ENCODE assay signal across 1 cellular context in genomic region chr9:136907011-136907914, GRCh38.
TF ChIP-seq lines count a peak whose summit lies in the region.

No MANE protein-coding gene starts in this region.

TF ChIP-seq in SK-N-SH, 30 proteins besides CTCF, POLR2A, EP300 and RAD21:
- TF ChIP-seq GATA2 (CRISPR knock-in tag; IDR thresholded peaks at IDR 0.05) (no peak), TCF12 (IDR thresholded peaks at IDR 0.05) (no peak), NRF1 (IDR thresholded peaks at IDR 0.05; ENCODE audit: low read depth, low read length) (no peak), SIN3A (IDR thresholded peaks at IDR 0.05; ENCODE audit: borderline replicate concordance, low read depth, low read length) (no peak), IRF3 (IDR thresholded peaks at IDR 0.05; ENCODE audit: low read depth, low read length) (no peak), REST (IDR thresholded peaks at IDR 0.05; ENCODE audit: low read depth, low read length) (no peak), YY1 (IDR thresholded peaks at IDR 0.05; ENCODE audit: low read depth) (no peak), CHD2 (IDR thresholded peaks at IDR 0.05; ENCODE audit: low read length, partially characterized antibody) (no peak), FOXM1 (IDR thresholded peaks at IDR 0.05; ENCODE audit: low read depth) (no peak), ZBTB33 (IDR thresholded peaks at IDR 0.05; ENCODE audit: borderline replicate concordance, low read depth) (no peak), RXRA (IDR thresholded peaks at IDR 0.05; ENCODE audit: borderline replicate concordance, low read depth) (no peak), POLR2AphosphoS5 (IDR thresholded peaks at IDR 0.05; ENCODE audit: low read depth, low read length) (no peak), MXI1 (IDR thresholded peaks at IDR 0.05; ENCODE audit: low read depth, low read length) (no peak), USF2 (IDR thresholded peaks at IDR 0.05; ENCODE audit: borderline replicate concordance, low read depth, low read length) (no peak), MEF2A (IDR thresholded peaks at IDR 0.05; ENCODE audit: borderline replicate concordance, low read depth) (no peak), FOSL2 (IDR thresholded peaks at IDR 0.05; ENCODE audit: borderline replicate concordance, low read depth) (no peak), TEAD4 (IDR thresholded peaks at IDR 0.05; ENCODE audit: borderline replicate concordance, insufficient read depth) (no peak), PBX3 (IDR thresholded peaks at IDR 0.05) (no peak), SMC3 (IDR thresholded peaks at IDR 0.05; ENCODE audit: low read depth, low read length) (no peak)
